9 cellular contexts compared by ENCODE assay signal in the genomic region with DNA sequence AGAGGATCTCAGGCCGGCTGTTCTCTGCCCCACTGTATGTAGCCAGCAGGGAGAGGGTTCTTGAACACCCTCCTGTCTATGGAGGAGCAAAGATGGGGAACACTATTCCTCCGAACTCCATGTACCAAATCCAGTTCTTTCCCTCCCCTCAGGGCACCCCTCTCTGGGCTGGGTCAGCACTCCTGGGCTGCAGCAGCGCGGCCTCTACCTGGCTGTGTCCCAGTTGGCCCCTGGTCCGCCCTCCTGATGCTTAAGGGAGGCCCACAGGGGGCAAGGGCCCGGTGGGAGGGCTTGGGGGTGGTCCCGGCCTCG. TPM values are rescaled to one million over a fixed set of nuclear protein-coding genes. Genes with fewer than 3 reads are reported as not detected.
DNase-seq lines count a peak whose midpoint lies in the region; ATAC-seq and TF ChIP-seq lines count a peak whose summit lies in the region.
"Had no signal": no experiment of that assay in that cellular context is flagged by ENCODE, and none has a peak within 500 bp of the region (broad histone marks: within the 10 kb centered on the region; RNA-seq: fewer than 3 reads in every experiment).

No MANE protein-coding gene starts in this region.

- peak overlapping the region; percentile 19 to 88 (median 84) for H3K27ac ChIP-seq in thyroid gland

- TF ChIP-seq CTCF in kidney epithelial cell (IDR thresholded peaks at IDR 0.05; ENCODE audit: insufficient read depth, low read length, poor library complexity, severe bottlenecking) = no peak
- TF ChIP-seq CTCF in thyroid gland (IDR thresholded peaks at IDR 0.05) = no peak

- H3K9me3 Mint-ChIP-seq in activated CD4-positive, alpha-beta T cell treated with anti-CD3 and anti-CD28 coated beads, Interleukin-2, amount 10 ng/mL, durations not matched to agents 24 days and 14 days = no peaks in the 10 kb centered on the region
- no peaks in the 10 kb centered on the region for H3K9me3 Mint-ChIP-seq in activated T-helper 17 cell treated with anti-CD3 and anti-CD28 coated beads, Interleukin-2, amount 50 U/mL, for 72 hours

- H3K4me3 ChIP-seq in kidney epithelial cell (ENCODE audit: low read depth, low read length) (peak overlapping the region; percentile 85), thyroid gland (replicated peaks in 1 of 3) (peak overlapping the region in 1 of 3 donors; percentile 90)

- peak overlapping the region; percentile 51 for H3K27ac Mint-ChIP-seq in activated CD4-positive, alpha-beta T cell treated with anti-CD3 and anti-CD28 coated beads, Interleukin-2, amount 10 ng/mL, durations not matched to agents 24 days and 14 days
- H3K27ac Mint-ChIP-seq in activated T-helper 17 cell treated with anti-CD3 and anti-CD28 coated beads, Interleukin-2, amount 50 U/mL, for 72 hours = peak overlapping the region; percentile 92

- no peaks in the 10 kb centered on the region for H3K9me3 ChIP-seq in thyroid gland

- peak overlapping the region; percentile 95 for H3K4me3 Mint-ChIP-seq in activated CD4-positive, alpha-beta T cell treated with anti-CD3 and anti-CD28 coated beads, Interleukin-2, amount 10 ng/mL, durations not matched to agents 24 days and 14 days
- H3K4me3 Mint-ChIP-seq in activated T-helper 17 cell treated with anti-CD3 and anti-CD28 coated beads, Interleukin-2, amount 50 U/mL, for 72 hours = peak overlapping the region; percentile 89

- H3K27me3 Mint-ChIP-seq in activated CD4-positive, alpha-beta T cell treated with anti-CD3 and anti-CD28 coated beads, Interleukin-2, amount 10 ng/mL, durations not matched to agents 24 days and 14 days = peaks cover 9% of the 10 kb centered on the region
- peaks cover 11% of the 10 kb centered on the region for H3K27me3 Mint-ChIP-seq in activated T-helper 17 cell treated with anti-CD3 and anti-CD28 coated beads, Interleukin-2, amount 50 U/mL, for 72 hours

- H3K27me3 ChIP-seq in kidney epithelial cell (ENCODE audit: control insufficient read depth, insufficient read depth, low read length) (no peaks in the 10 kb centered on the region), thyroid gland (no peaks in the 10 kb centered on the region)

- DNase-seq in activated CD4-positive, alpha-beta T cell treated with anti-CD3 and anti-CD28 coated beads, Interleukin-2, amount 10 ng/mL, durations not matched to agents 24 days and 14 days = no peak
- DNase-seq in activated CD4-positive, alpha-beta T cell treated with anti-CD3 and anti-CD28 coated beads for 48 hours = no peak
- DNase-seq in kidney epithelial cell (ENCODE audit: low read depth) (no peak), thyroid gland (no peak), RPMI8226 (no peak), GM19238 (ENCODE audit: insufficient read length, low spot score) (no peak), C1 segment of cervical spinal cord (lab: John Stamatoyannopoulos, UW) (no peak)

- H3K36me3 ChIP-seq in kidney epithelial cell (ENCODE audit: control insufficient read depth, insufficient read depth, low read length) = peaks cover 4% of the 10 kb centered on the region
- peaks cover 8 to 12% of the 10 kb centered on the region in 2 donors for H3K36me3 ChIP-seq in thyroid gland

- peaks cover 18 to 39% of the 10 kb centered on the region in 2 donors for H3K4me1 ChIP-seq in thyroid gland

- intact Hi-C loops in activated CD4-positive, alpha-beta T cell treated with anti-CD3 and anti-CD28 coated beads, Interleukin-2, amount 10 ng/mL, durations not matched to agents 24 days and 14 days (cut with micrococcal nuclease) = loop anchor here (1.0 to 5.0 kb wide), 4 partner anchors 137 to 299 kb away; a partner anchor contains a TSS
- intact Hi-C loops in thyroid gland (cut with DNase I) = loop anchor here (5.0 kb wide), 1 partner anchor 206 kb away; a partner anchor contains a TSS

- peak; percentile 13 for ATAC-seq in activated T-helper 17 cell treated with anti-CD3 and anti-CD28 coated beads, Interleukin-2, amount 50 U/mL, for 72 hours (replicated peaks)

- peaks cover 18% of the 10 kb centered on the region for H3K4me1 Mint-ChIP-seq in activated CD4-positive, alpha-beta T cell treated with anti-CD3 and anti-CD28 coated beads, Interleukin-2, amount 10 ng/mL, durations not matched to agents 24 days and 14 days
- peaks cover 9% of the 10 kb centered on the region for H3K4me1 Mint-ChIP-seq in activated T-helper 17 cell treated with anti-CD3 and anti-CD28 coated beads, Interleukin-2, amount 50 U/mL, for 72 hours

- peaks cover 22% of the 10 kb centered on the region for H3K36me3 Mint-ChIP-seq in activated CD4-positive, alpha-beta T cell treated with anti-CD3 and anti-CD28 coated beads, Interleukin-2, amount 10 ng/mL, durations not matched to agents 24 days and 14 days (ENCODE audit: low read depth)
- H3K36me3 Mint-ChIP-seq in activated T-helper 17 cell treated with anti-CD3 and anti-CD28 coated beads, Interleukin-2, amount 50 U/mL, for 72 hours (ENCODE audit: low read depth) = peaks cover 43% of the 10 kb centered on the region

- TF ChIP-seq POLR2A in thyroid gland (IDR thresholded peaks at IDR 0.05) = no peak

- WGBS in thyroid gland, 2 donors = 32 to 60% methylated on average over 3 to 8 of the region's 8 CpGs

RNA-seq across cellular contexts. Expression of a gene that starts 0.5 kb away (rescaled TPM):
- 35.3 and 38.8 TPM in 2 replicates for total RNA-seq in activated CD4-positive, alpha-beta T cell treated with anti-CD3 and anti-CD28 coated beads, Interleukin-2, amount 10 ng/mL, durations not matched to agents 24 days and 14 days
- 10 to 100 TPM; 50.0 to 50.8 TPM for total RNA-seq in activated T-helper 17 cell treated with anti-CD3 and anti-CD28 coated beads, Interleukin-2, amount 50 U/mL, for 72 hours
- total RNA-seq in kidney epithelial cell (66.5 and 70.3 TPM in 2 replicates), thyroid gland (10 to 100 TPM; 31.8 to 50.1 (median 41.7) TPM)

RNA-seq across cellular contexts. Expression of a gene that starts 4.3 kb away (rescaled TPM):
- not detected in 2 replicates for total RNA-seq in activated CD4-positive, alpha-beta T cell treated with anti-CD3 and anti-CD28 coated beads, Interleukin-2, amount 10 ng/mL, durations not matched to agents 24 days and 14 days
- total RNA-seq in activated T-helper 17 cell treated with anti-CD3 and anti-CD28 coated beads, Interleukin-2, amount 50 U/mL, for 72 hours = under 1 TPM; 0.26 to 0.64 TPM
- 0.25 and 0.48 TPM in 2 replicates for total RNA-seq in kidney epithelial cell
- total RNA-seq in thyroid gland = 1 to 10 TPM in 3 of 4 donors, under 1 TPM in 1; 0.89 to 4.0 (median 1.9) TPM
- total RNA-seq: Daoy had no signal

RNA-seq across cellular contexts. Expression of a gene that starts 36.8 kb away (rescaled TPM):
- 0.12 TPM in 2 replicates for total RNA-seq in activated CD4-positive, alpha-beta T cell treated with anti-CD3 and anti-CD28 coated beads, Interleukin-2, amount 10 ng/mL, durations not matched to agents 24 days and 14 days
- under 1 TPM in 1 of 2 donors, not detected in 1; 0.08 TPM for total RNA-seq in activated T-helper 17 cell treated with anti-CD3 and anti-CD28 coated beads, Interleukin-2, amount 50 U/mL, for 72 hours
- total RNA-seq in kidney epithelial cell (1.2 TPM in 2 replicates), thyroid gland (10 to 100 TPM in 2 of 4 donors, 1 to 10 TPM in 2; 5.7 to 13.7 (median 10.1) TPM)
